Comparison of ENCODE assay signal across 19 cellular contexts in genomic region chr3:118618247-118619040, GRCh38.
"Had no signal": no experiment of that assay in that cellular context is flagged by ENCODE, and none has a peak within 500 bp of the region (broad histone marks: within the 10 kb centered on the region; RNA-seq: fewer than 3 reads in every experiment).

No MANE protein-coding gene starts in this region.

- H3K4me2 ChIP-seq: hepatocyte, neural progenitor cell had no signal

- H3K36me3 ChIP-seq: left lung, neural progenitor cell, thoracic aorta, upper lobe of left lung had no signal

- H3K4me3 ChIP-seq: hepatocyte, left lung, lung, neural progenitor cell, thoracic aorta, upper lobe of left lung had no signal

- H3K4me1 ChIP-seq: left lung, neural progenitor cell, upper lobe of left lung had no signal

- DNase-seq: activated B cell treated with CpG ODN at 0.5 μM for 24 hours; activated CD4-positive, alpha-beta memory T cell treated with anti-CD3 and anti-CD28 coated beads for 36 hours; activated CD4-positive, alpha-beta T cell treated with anti-CD3 and anti-CD28 coated beads for 48 hours; activated effector memory CD4-positive, alpha-beta T cell treated with anti-CD3 and anti-CD28 coated beads, Interleukin-2, amount 50 U/mL, for 16 hours; activated naive CD4-positive, alpha-beta T cell treated with anti-CD3 and anti-CD28 coated beads, Interleukin-2, amount 10 ng/mL, durations not matched to agents 7 days and 5 days; activated T-cell treated with anti-CD3 and anti-CD28 coated beads, Interleukin-2, amount 50 U/mL, for 72 hours; glutamatergic neuron; immature natural killer cell; left lung; naive thymus-derived CD8-positive, alpha-beta T cell; retina; stimulated activated CD4-positive, alpha-beta T cell treated with anti-CD3 and anti-CD28 coated beads, Interleukin-4, amount 100 ng/mL, for 1 hour; stimulated activated naive CD4-positive, alpha-beta T cell; T1000; upper lobe of left lung had no signal

- H3K9me3 ChIP-seq: left lung, thoracic aorta, upper lobe of left lung had no signal

- H3K27ac ChIP-seq: hepatocyte, left lung, neural progenitor cell, thoracic aorta, upper lobe of left lung had no signal

- H3K27me3 ChIP-seq: hepatocyte, left lung, neural progenitor cell, upper lobe of left lung had no signal

- H3K79me2 ChIP-seq: hepatocyte had no signal

- ATAC-seq: activated T-cell treated with anti-CD3 and anti-CD28 coated beads, Interleukin-2, amount 50 U/mL, for 72 hours; left lung; naive thymus-derived CD8-positive, alpha-beta T cell had no signal

- H3K9ac ChIP-seq: neural progenitor cell had no signal

- H2AFZ ChIP-seq: hepatocyte, neural progenitor cell had no signal
